Comparison of ENCODE assay signal across 8 cellular contexts in genomic region chr3:43621406-43621973, GRCh38. TPM values are rescaled to one million over a fixed set of nuclear protein-coding genes. Genes with fewer than 3 reads are reported as not detected.
A peak's percentile ranks its signal among the peaks of the same experiment; 100 is the strongest.
DNase-seq lines count a peak whose midpoint lies in the region; ATAC-seq and TF ChIP-seq lines count a peak whose summit lies in the region.

No MANE protein-coding gene starts in this region.

- H3K36me3 ChIP-seq in WERI-Rb-1 (no peaks in the 10 kb centered on the region), parathyroid adenoma (ENCODE audit: control insufficient read depth, insufficient read depth, low read length) (no peaks in the 10 kb centered on the region)

- H3K9ac ChIP-seq in parathyroid adenoma = peak overlapping the region; percentile 71

- DNase-seq in AG04449 (ENCODE audit: low read depth, low spot score) (no peak), WERI-Rb-1 (no peak), glutamatergic neuron (peak; percentile 46), NCI-H2107 (lab: John Stamatoyannopoulos, UW) (no peak), HCEC 1CT (no peak)

- peaks cover 7% of the 10 kb centered on the region for H3K4me1 Mint-ChIP-seq in glutamatergic neuron (ENCODE audit: low read depth, unreplicated experiment)

- peak; percentile 0 for ATAC-seq in GM21786 (IDR thresholded peaks at IDR 0.05; ENCODE audit: unreplicated experiment)
- ATAC-seq in GM19455 (IDR thresholded peaks at IDR 0.05; ENCODE audit: unreplicated experiment) = no peak

- TF ChIP-seq CTCF in AG04449 (IDR thresholded peaks at IDR 0.05; ENCODE audit: insufficient read depth, low read length, missing control alignments) = no peak
- no peak for TF ChIP-seq CTCF in WERI-Rb-1 (IDR thresholded peaks at IDR 0.05; ENCODE audit: low read depth, low read length)
- no peak for TF ChIP-seq CTCF in glutamatergic neuron (IDR thresholded peaks at IDR 0.05; ENCODE audit: partially characterized antibody, unreplicated experiment)
- TF ChIP-seq CTCF in parathyroid adenoma (IDR thresholded peaks at IDR 0.05) = no peak

- H3K27me3 Mint-ChIP-seq in glutamatergic neuron (ENCODE audit: unreplicated experiment) = peaks cover 8% of the 10 kb centered on the region

- H2AFZ ChIP-seq in parathyroid adenoma = peak overlapping the region; percentile 95

- no peaks in the 10 kb centered on the region for H3K27me3 ChIP-seq in WERI-Rb-1 (ENCODE audit: insufficient read depth, low read depth, severe bottlenecking)
- H3K27me3 ChIP-seq in parathyroid adenoma (ENCODE audit: control insufficient read depth, insufficient read depth, low read length) = no peaks in the 10 kb centered on the region

- H3K9me3 ChIP-seq in WERI-Rb-1 (ENCODE audit: severe bottlenecking) = no peaks in the 10 kb centered on the region
- no peaks in the 10 kb centered on the region for H3K9me3 ChIP-seq in parathyroid adenoma (ENCODE audit: control insufficient read depth, low read length)

- H3K27ac ChIP-seq in WERI-Rb-1 (peak overlapping the region; percentile 55), parathyroid adenoma (peak overlapping the region; percentile 69)

- H3K4me1 ChIP-seq in parathyroid adenoma = peaks cover 4% of the 10 kb centered on the region

- H3K4me3 Mint-ChIP-seq in glutamatergic neuron (ENCODE audit: unreplicated experiment) = peak overlapping the region; percentile 96

- H3K79me2 ChIP-seq in parathyroid adenoma = no peaks in the 10 kb centered on the region

- peaks cover 2% of the 10 kb centered on the region for H3K9me3 Mint-ChIP-seq in glutamatergic neuron (ENCODE audit: unreplicated experiment)

- H3K36me3 Mint-ChIP-seq in glutamatergic neuron (ENCODE audit: unreplicated experiment) = no peaks in the 10 kb centered on the region

- POLR2A ChIA-PET in AG04449 (lab: Yijun Ruan, JAX) = interaction anchor here (1.0 kb wide), 2 partner anchors 11 to 12 kb away, joined by 3 to 5 read pairs; no protein-coding TSS in a partner anchor

- peak overlapping the region; percentile 82 for H3K4me2 ChIP-seq in parathyroid adenoma (ENCODE audit: low read length)

- peak overlapping the region; percentile 87 for H3K27ac Mint-ChIP-seq in glutamatergic neuron (ENCODE audit: unreplicated experiment)

- H3K4me3 ChIP-seq in AG04449 (ENCODE audit: low read depth, low read length) (peak overlapping the region; percentile 82), WERI-Rb-1 (ENCODE audit: low read depth, low read length) (peak overlapping the region; percentile 61), parathyroid adenoma (ENCODE audit: low read depth, low read length) (peak overlapping the region; percentile 81)

- CTCF ChIA-PET in AG04449 (lab: Yijun Ruan, JAX) = no interaction called here

RNA-seq across cellular contexts. Expression of gene ANO10, which starts 0.3 kb away (rescaled TPM):
- total RNA-seq in glutamatergic neuron (ENCODE audit: unreplicated experiment) = 44.9 TPM
